8 cellular contexts compared by ENCODE assay signal in genomic region chr6:52576054-52576391, GRCh38. TPM values are rescaled to one million over a fixed set of nuclear protein-coding genes. Genes with fewer than 3 reads are reported as not detected.
A peak's percentile ranks its signal among the peaks of the same experiment; 100 is the strongest.
DNase-seq lines count a peak whose midpoint lies in the region; ATAC-seq and TF ChIP-seq lines count a peak whose summit lies in the region.

No MANE protein-coding gene starts in this region.

- TF ChIP-seq CTCF in SU-DHL-6 (IDR thresholded peaks at IDR 0.05; ENCODE audit: insufficient read depth, low read length, poor library complexity, severe bottlenecking) (no peak), fibroblast of the aortic adventitia (IDR thresholded peaks at IDR 0.05; ENCODE audit: insufficient read depth, low read length) (no peak), prostate gland (IDR thresholded peaks at IDR 0.05) (no peak)

- H3K9me3 ChIP-seq in ES-I3 (ENCODE audit: control insufficient read depth, insufficient read depth, low read length): no peaks in the 10 kb centered on the region
- no peaks in the 10 kb centered on the region for H3K9me3 ChIP-seq in SU-DHL-6 (ENCODE audit: insufficient read depth, low read length)
- no peaks in the 10 kb centered on the region for H3K9me3 ChIP-seq in prostate gland

- peaks cover 36% of the 10 kb centered on the region for H3K4me1 ChIP-seq in ES-I3 (ENCODE audit: insufficient read depth, low read length)
- no peaks in the 10 kb centered on the region for H3K4me1 ChIP-seq in prostate gland (replicated peaks)

- peak overlapping the region; percentile 58 for H3K4me2 ChIP-seq in SU-DHL-6 (ENCODE audit: low read depth, low read length, poor library complexity, severe bottlenecking)

- H3F3A ChIP-seq in SU-DHL-6 (ENCODE audit: insufficient read depth): peaks cover 9% of the 10 kb centered on the region

- H3K36me3 ChIP-seq in ES-I3 (ENCODE audit: insufficient read depth, low read length) (no peaks in the 10 kb centered on the region), SU-DHL-6 (ENCODE audit: low read length) (no peaks in the 10 kb centered on the region), prostate gland (no peaks in the 10 kb centered on the region)

- ATAC-seq in HG03135 (IDR thresholded peaks at IDR 0.05; ENCODE audit: unreplicated experiment): no peak

- WGBS in prostate gland: 39% methylated on average over 8 of the region's 8 CpGs

- no peak for TF ChIP-seq POLR2A in prostate gland (IDR thresholded peaks at IDR 0.05)

- H3K79me2 ChIP-seq in SU-DHL-6 (ENCODE audit: insufficient read depth, low read length): no peaks in the 10 kb centered on the region

- H3K27me3 ChIP-seq in SU-DHL-6 (ENCODE audit: low read length): no peaks in the 10 kb centered on the region
- H3K27me3 ChIP-seq in prostate gland (replicated peaks; ENCODE audit: insufficient read depth): no peaks in the 10 kb centered on the region

- H3K4me3 ChIP-seq in SU-DHL-6 (ENCODE audit: insufficient read depth, low read length, poor library complexity, severe bottlenecking) (peak overlapping the region; percentile 72), fibroblast of the aortic adventitia (ENCODE audit: low read depth, low read length) (peak overlapping the region; percentile 96), prostate gland (peak overlapping the region; percentile 73 to 88)

- peak overlapping the region; percentile 72 for H3K9ac ChIP-seq in ES-I3 (ENCODE audit: low read depth, low read length)
- H3K9ac ChIP-seq in SU-DHL-6 (ENCODE audit: low read length): peak overlapping the region; percentile 80

- H3K27ac ChIP-seq in SU-DHL-6 (ENCODE audit: low read depth, low read length) (no peak overlapping the region), prostate gland (peak overlapping the region in 1 of 2 donors; percentile 98)

- DNase-seq in fibroblast of the aortic adventitia (ENCODE audit: low read depth) (no peak), prostate gland (ENCODE audit: low spot score) (no peak), AG20443 (ENCODE audit: low spot score) (no peak), NCI-H1105 treated with DMSO at 0.1 percent for 48 hours (lab: John Stamatoyannopoulos, UW) (no peak)
- DNase-seq in effector CD4-positive, alpha-beta T cell: no peak

- no peaks in the 10 kb centered on the region for H3K9me2 ChIP-seq in SU-DHL-6 (replicated peaks; ENCODE audit: insufficient read depth, low read length)

- no peaks in the 10 kb centered on the region for H4K20me1 ChIP-seq in SU-DHL-6 (ENCODE audit: low read depth, low read length)

- intact Hi-C loops in prostate gland (cut with DNase I): loop anchor here (5.0 to 10.0 kb wide), 3 partner anchors 79 to 291 kb away; partner anchors contain the start of gene MCM3

- H2AFZ ChIP-seq in SU-DHL-6 (ENCODE audit: low read depth, low read length, severe bottlenecking): peak overlapping the region; percentile 23

RNA-seq across cellular contexts. Expression of gene TRAM2, which starts 0.8 kb away (rescaled TPM):
- total RNA-seq in fibroblast of the aortic adventitia (ENCODE audit: low replicate concordance): 82.1 and 128 TPM in 2 replicates
- total RNA-seq in prostate gland: 10 to 100 TPM in 1 of 2 donors, 1 to 10 TPM in 1; 7.2 to 22.4 TPM
